ENCODE assay signal across 8 cellular contexts in the genomic region with DNA sequence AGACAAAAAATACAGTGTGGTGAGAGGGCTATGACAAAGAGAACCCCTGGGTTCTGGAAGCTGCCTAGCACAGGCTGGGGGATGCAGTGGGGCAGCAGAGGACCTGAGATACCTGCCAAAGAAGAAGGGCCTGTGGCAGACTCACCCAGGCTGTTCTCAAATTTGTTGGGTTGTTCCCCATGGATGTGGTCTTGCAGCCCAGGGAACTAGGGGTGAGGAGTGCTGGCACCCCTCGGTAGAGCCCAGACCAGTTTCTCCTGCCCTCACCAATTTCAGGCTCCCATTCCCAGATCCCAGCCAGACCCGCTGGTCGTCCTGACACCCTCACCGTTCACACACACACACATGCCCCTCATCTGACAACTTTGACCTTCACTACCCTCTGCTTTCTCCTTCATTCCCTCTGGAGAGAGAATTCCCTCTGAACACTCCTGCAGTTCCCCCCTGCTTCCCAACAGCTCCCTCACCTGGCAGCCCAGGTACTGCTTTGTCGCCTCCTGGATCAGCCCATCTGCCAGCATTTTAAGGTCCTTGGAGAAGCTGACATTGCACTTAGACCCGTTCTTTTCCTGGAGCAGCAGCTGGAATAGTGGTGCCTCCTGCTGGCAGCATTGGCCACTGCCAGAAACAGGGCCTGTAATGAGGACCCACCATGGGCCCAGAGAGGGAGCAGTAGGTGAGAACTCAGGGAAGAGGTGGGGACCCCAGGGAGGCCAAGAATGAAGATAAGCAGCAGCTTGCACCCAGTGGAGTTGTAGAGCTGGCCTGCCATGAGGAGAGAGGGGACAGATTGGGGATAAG. TPM values are rescaled to one million over a fixed set of nuclear protein-coding genes. Genes with fewer than 3 reads are reported as not detected.
DNase-seq lines count a peak whose midpoint lies in the region; ATAC-seq and TF ChIP-seq lines count a peak whose summit lies in the region.

No MANE protein-coding gene starts in this region.

- H3K36me3 ChIP-seq in ectodermal cell (ENCODE audit: control insufficient read depth, insufficient read depth, low read length) (no peaks in the 10 kb centered on the region), liver (ENCODE audit: control insufficient read depth in 4 of 4, insufficient read depth in 3 of 4, low read depth in 1 of 4, low read length in 3 of 4) (no peaks in the 10 kb centered on the region)

- DNase-seq in DMS153 (lab: John Stamatoyannopoulos, UW) (peak; percentile 84), HFF-Myc (ENCODE audit: extremely low read depth, low read depth) (no peak), NCI-H2196 (lab: John Stamatoyannopoulos, UW; ENCODE audit: unreplicated experiment) (peak; percentile 85), activated B cell treated with CpG ODN at 0.5 μM for 24 hours (no peak)
- peak in 5 of 6 experiments; percentile 17 to 42 (median 26) for DNase-seq in stimulated activated naive CD4-positive, alpha-beta T cell (lab: John Stamatoyannopoulos, UW)

- intact Hi-C loops in activated B cell treated with CpG ODN at 0.5 μM for 24 hours (cut with micrococcal nuclease) = loop anchor here (1.0 kb wide), 3 partner anchors 13 to 548 kb away; no protein-coding TSS in a partner anchor

- peak overlapping the region; percentile 91 for H3K27ac Mint-ChIP-seq in activated B cell treated with CpG ODN at 0.5 μM for 24 hours

- H3K9me3 Mint-ChIP-seq in activated B cell treated with CpG ODN at 0.5 μM for 24 hours = no peaks in the 10 kb centered on the region

- H3K9me3 ChIP-seq in ectodermal cell (ENCODE audit: control insufficient read depth, low read length) = no peaks in the 10 kb centered on the region
- no peaks in the 10 kb centered on the region for H3K9me3 ChIP-seq in liver (ENCODE audit: control insufficient read depth in 4 of 4, low read length in 3 of 4)

- peak overlapping the region; percentile 70 for H3K4me3 Mint-ChIP-seq in activated B cell treated with CpG ODN at 0.5 μM for 24 hours

- CTCF ChIA-PET in activated B cell treated with CpG ODN at 0.5 μM for 24 hours (lab: Charles Lee) = interaction anchor here (1.2 to 5.0 kb wide), 12 partner anchors 7 to 195 kb away, joined by 3 to 51 read pairs (median 11); a partner anchor contains a TSS

- H3K4me3 ChIP-seq in HFF-Myc (replicated peaks; ENCODE audit: low read depth, low read length) (no peak overlapping the region), ectodermal cell (ENCODE audit: insufficient read depth, low read depth, low read length) (peak overlapping the region; percentile 63), liver (ENCODE audit: low read depth in 1 of 3, low read length in 3 of 3) (no peak overlapping the region)

- peaks cover 20% of the 10 kb centered on the region for H3K4me1 Mint-ChIP-seq in activated B cell treated with CpG ODN at 0.5 μM for 24 hours

- TF ChIP-seq CTCF in HFF-Myc (IDR thresholded peaks at IDR 0.05; ENCODE audit: low read depth, low read length, missing control alignments) (peak; percentile 90), activated B cell treated with CpG ODN at 0.5 μM for 24 hours (IDR thresholded peaks at IDR 0.05) (no peak), liver (IDR thresholded peaks at IDR 0.05; ENCODE audit: low read depth, low read length, missing input control) (peak; percentile 72)

- H3K4me1 ChIP-seq in ectodermal cell (ENCODE audit: control insufficient read depth, insufficient read depth, low read length) (peaks cover 18% of the 10 kb centered on the region), liver (ENCODE audit: control insufficient read depth in 4 of 4, insufficient read depth in 4 of 4, low read length in 3 of 4) (peaks cover 0 to 16% (median 10%) of the 10 kb centered on the region in 4 donors)

- POLR2A ChIA-PET in activated B cell treated with CpG ODN at 0.5 μM for 24 hours (lab: Charles Lee) = interaction anchor here (0.7 to 2.3 kb wide), 5 partner anchors 7 to 381 kb away, joined by 3 to 28 read pairs (median 9); a partner anchor contains a TSS

- H3K9ac ChIP-seq in liver (ENCODE audit: low read depth in 1 of 2, low read length in 2 of 2) = no peak overlapping the region

- no peaks in the 10 kb centered on the region for H3K27me3 Mint-ChIP-seq in activated B cell treated with CpG ODN at 0.5 μM for 24 hours

- H3K27me3 ChIP-seq in ectodermal cell (ENCODE audit: control insufficient read depth, insufficient read depth, low read length, poor library complexity, severe bottlenecking) (no peaks in the 10 kb centered on the region), liver (ENCODE audit: control insufficient read depth in 4 of 4, insufficient read depth in 4 of 4, low read length in 3 of 4) (peaks cover 0 to 3% (median 0%) of the 10 kb centered on the region in 4 donors)

- TF ChIP-seq RAD21 in liver (IDR thresholded peaks at IDR 0.05) = peak; percentile 88 to 89

- H3K36me3 Mint-ChIP-seq in activated B cell treated with CpG ODN at 0.5 μM for 24 hours (ENCODE audit: low read depth) = no peaks in the 10 kb centered on the region

- H3K27ac ChIP-seq in ectodermal cell (ENCODE audit: insufficient read depth, low read depth, low read length, poor library complexity, severe bottlenecking) (no peak overlapping the region), liver (ENCODE audit: low read depth in 1 of 2, low read length in 2 of 2) (no peak overlapping the region)

- ATAC-seq in activated B cell treated with CpG ODN at 0.5 μM for 24 hours (ENCODE audit: low read depth) (peak; percentile 36), GM19452 (IDR thresholded peaks at IDR 0.05; ENCODE audit: unreplicated experiment) (no peak)

- WGBS in ectodermal cell, 2 experiments = 42 to 45% methylated on average over 6 of the region's 6 CpGs
- 28% methylated on average over 6 of the region's 6 CpGs for WGBS in liver

TF ChIP-seq in liver, 16 proteins besides CTCF, POLR2A, EP300 and RAD21:
- no peak for TF ChIP-seq JUND (IDR thresholded peaks at IDR 0.05)
- no peak for TF ChIP-seq YY1 (IDR thresholded peaks at IDR 0.05)
- peak; percentile 40 to 49 for TF ChIP-seq HNF4A (conservative IDR thresholded peaks at IDR 0.05)
- TF ChIP-seq, protein P1, sequence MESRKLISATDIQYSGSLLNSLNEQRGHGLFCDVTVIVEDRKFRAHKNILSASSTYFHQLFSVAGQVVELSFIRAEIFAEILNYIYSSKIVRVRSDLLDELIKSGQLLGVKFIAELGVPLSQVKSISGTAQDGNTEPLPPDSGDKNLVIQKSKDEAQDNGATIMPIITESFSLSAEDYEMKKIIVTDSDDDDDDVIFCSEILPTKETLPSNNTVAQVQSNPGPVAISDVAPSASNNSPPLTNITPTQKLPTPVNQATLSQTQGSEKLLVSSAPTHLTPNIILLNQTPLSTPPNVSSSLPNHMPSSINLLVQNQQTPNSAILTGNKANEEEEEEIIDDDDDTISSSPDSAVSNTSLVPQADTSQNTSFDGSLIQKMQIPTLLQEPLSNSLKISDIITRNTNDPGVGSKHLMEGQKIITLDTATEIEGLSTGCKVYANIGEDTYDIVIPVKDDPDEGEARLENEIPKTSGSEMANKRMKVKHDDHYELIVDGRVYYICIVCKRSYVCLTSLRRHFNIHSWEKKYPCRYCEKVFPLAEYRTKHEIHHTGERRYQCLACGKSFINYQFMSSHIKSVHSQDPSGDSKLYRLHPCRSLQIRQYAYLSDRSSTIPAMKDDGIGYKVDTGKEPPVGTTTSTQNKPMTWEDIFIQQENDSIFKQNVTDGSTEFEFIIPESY (IDR thresholded peaks at IDR 0.05) = no peak
- peak in 1 of 2 donors; percentile 10 for TF ChIP-seq RXRA (IDR thresholded peaks at IDR 0.05)
TF ChIP-seq in liver: peak in this region for 2.

RNA-seq across cellular contexts. Expression of a gene that starts 5.9 kb away (rescaled TPM):
- total RNA-seq in activated B cell treated with CpG ODN at 0.5 μM for 24 hours (5.2 and 6.4 TPM in 2 replicates), liver (1 to 10 TPM in 1 of 2 donors, under 1 TPM in 1; 0.84 to 5.0 TPM)
- polyA plus RNA-seq in ectodermal cell (2013, experiment 1 of 4) = 46.1 TPM
- polyA plus RNA-seq in ectodermal cell (2013, experiment 2 of 4) = 51.2 TPM
- 45.1 TPM for polyA plus RNA-seq in ectodermal cell (2013, experiment 3 of 4)
- polyA plus RNA-seq in ectodermal cell (2013, experiment 4 of 4) = 49.0 TPM
- polyA plus RNA-seq in liver = under 1 TPM; 0.40 to 0.55 TPM

RNA-seq across cellular contexts. Expression of a gene that starts 8.2 kb away (rescaled TPM):
- total RNA-seq in activated B cell treated with CpG ODN at 0.5 μM for 24 hours (104 and 111 TPM in 2 replicates), liver (100 to 1,000 TPM; 185 to 373 TPM)
- 324 TPM for polyA plus RNA-seq in ectodermal cell (2013, experiment 1 of 4)
- polyA plus RNA-seq in ectodermal cell (2013, experiment 2 of 4) = 362 TPM
- polyA plus RNA-seq in ectodermal cell (2013, experiment 3 of 4) = 287 TPM
- polyA plus RNA-seq in ectodermal cell (2013, experiment 4 of 4) = 360 TPM
- polyA plus RNA-seq in liver = 100 to 1,000 TPM; 328 to 348 TPM

RNA-seq across cellular contexts. Expression of a gene that starts 16.8 kb away (rescaled TPM):
- total RNA-seq in activated B cell treated with CpG ODN at 0.5 μM for 24 hours (10.3 and 16.5 TPM in 2 replicates), liver (10 to 100 TPM in 1 of 2 donors, 1 to 10 TPM in 1; 9.2 to 21.8 TPM)
- polyA plus RNA-seq in ectodermal cell (2013, experiment 1 of 4) = 11.7 TPM
- 9.5 TPM for polyA plus RNA-seq in ectodermal cell (2013, experiment 2 of 4)
- 5.1 TPM for polyA plus RNA-seq in ectodermal cell (2013, experiment 3 of 4)
- polyA plus RNA-seq in ectodermal cell (2013, experiment 4 of 4) = 7.1 TPM
- polyA plus RNA-seq in liver = 10 to 100 TPM; 36.6 to 61.7 TPM

RNA-seq across cellular contexts. Expression of a gene that starts 21.1 kb away (rescaled TPM):
- total RNA-seq in activated B cell treated with CpG ODN at 0.5 μM for 24 hours (91.0 and 104 TPM in 2 replicates), liver (10 to 100 TPM; 43.7 to 79.6 TPM)
- 87.3 TPM for polyA plus RNA-seq in ectodermal cell (2013, experiment 1 of 4)
- polyA plus RNA-seq in ectodermal cell (2013, experiment 2 of 4) = 74.4 TPM
- polyA plus RNA-seq in ectodermal cell (2013, experiment 3 of 4) = 83.9 TPM
- polyA plus RNA-seq in ectodermal cell (2013, experiment 4 of 4) = 86.3 TPM
- 100 to 1,000 TPM; 150 TPM for polyA plus RNA-seq in liver

RNA-seq across cellular contexts. Expression of a gene that starts 29.3 kb away (rescaled TPM):
- total RNA-seq in activated B cell treated with CpG ODN at 0.5 μM for 24 hours (1.4 and 2.1 TPM in 2 replicates), liver (1 to 10 TPM in 1 of 2 donors, under 1 TPM in 1; 0.98 to 3.8 TPM)
- polyA plus RNA-seq in ectodermal cell (2013, experiment 1 of 4) = 110 TPM
- polyA plus RNA-seq in ectodermal cell (2013, experiment 2 of 4) = 117 TPM
- 90.5 TPM for polyA plus RNA-seq in ectodermal cell (2013, experiment 3 of 4)
- polyA plus RNA-seq in ectodermal cell (2013, experiment 4 of 4) = 99.9 TPM
- 1 to 10 TPM; 2.8 to 4.9 TPM for polyA plus RNA-seq in liver

Comparison
In these comparisons a context has a peak if more than half of its experiments do, and no peak if none do; other contexts are left out.
1. DNase-seq: peak in DMS153 (single experiment), NCI-H2196 (single experiment) and stimulated activated naive CD4-positive, alpha-beta T cell (5 of 6); none in HFF-Myc (single experiment) and activated B cell treated with CpG ODN at 0.5 μM for 24 hours (single experiment).